ENCODE assay signal across 18 cellular contexts in genomic region chr2:235820571-235820970, GRCh38.
"Had no signal": no experiment of that assay in that cellular context is flagged by ENCODE, and none has a peak within 500 bp of the region (broad histone marks: within the 10 kb centered on the region; RNA-seq: fewer than 3 reads in every experiment).

No MANE protein-coding gene starts in this region.

- H3K4me3 ChIP-seq: coronary artery, heart left ventricle, neural progenitor cell, ovary, smooth muscle cell, tibial artery, upper lobe of left lung, uterus had no signal

- H3K4me2 ChIP-seq: neural progenitor cell, smooth muscle cell had no signal

- H2AFZ ChIP-seq: neural progenitor cell had no signal

- H3K27ac ChIP-seq: coronary artery, heart left ventricle, neural progenitor cell, ovary, tibial artery, upper lobe of left lung, uterus had no signal

- H3K27me3 ChIP-seq: heart left ventricle, neural progenitor cell, ovary, tibial artery, upper lobe of left lung, uterus had no signal

- H3K36me3 ChIP-seq: ovary, uterus had no signal

- DNase-seq: effector CD4-positive, alpha-beta T cell; endodermal cell; heart left ventricle; hypothalamus; islet precursor cell; nucleus accumbens; ovary; right cardiac atrium; stimulated activated CD4-positive, alpha-beta T cell treated with anti-CD3 and anti-CD28 coated beads, Interleukin-2, amount 100 ng/mL, for 48 hours; stimulated activated naive CD4-positive, alpha-beta T cell treated with Interleukin-2 at 50 U/mL for 16 hours; tibial artery; upper lobe of left lung; uterus had no signal

- H3K9ac ChIP-seq: neural progenitor cell had no signal

- H3K4me1 ChIP-seq: heart left ventricle, neural progenitor cell, upper lobe of left lung, uterus had no signal

- H3K9me3 ChIP-seq: heart left ventricle, ovary, tibial artery, upper lobe of left lung, uterus had no signal

- ATAC-seq: heart left ventricle; left lobe of liver; natural killer cell treated with Interleukin-12 subunit alpha and Interleukin-12 subunit beta and Interleukin-15 and Interleukin-18, amount 100 ng/mL, for 72 hours; right cardiac atrium had no signal
